In genomic region chr10:48608279-48608681, GRCh38 we compare ENCODE assay signal across 8 cellular contexts. TPM values are rescaled to one million over a fixed set of nuclear protein-coding genes. Genes with fewer than 3 reads are reported as not detected.
DNase-seq lines count a peak whose midpoint lies in the region; ATAC-seq and TF ChIP-seq lines count a peak whose summit lies in the region.

No MANE protein-coding gene starts in this region.

- CTCF ChIA-PET in Panc1 (lab: Charles Lee) = interaction anchor here (0.7 to 1.4 kb wide), 2 partner anchors 48 to 164 kb away, joined by 3 to 5 read pairs; no protein-coding TSS in a partner anchor

- intact Hi-C loops in Panc1 (cut with micrococcal nuclease; ENCODE audit: unreplicated experiment) = no loop called here
- intact Hi-C loops in colonic mucosa (cut with DNase I) = no loop called here

- peaks cover 2% of the 10 kb centered on the region; the same call in 1 of the 2 replicates for H3K36me3 ChIP-seq in Panc1 (ENCODE audit: control insufficient read depth, insufficient read depth, low read length)
- no peaks in the 10 kb centered on the region for H3K36me3 ChIP-seq in colonic mucosa

- no peaks in the 10 kb centered on the region for H3K4me1 ChIP-seq in Panc1 (ENCODE audit: control insufficient read depth, insufficient read depth, low read length)
- H3K4me1 ChIP-seq in colonic mucosa = peaks cover 9% of the 10 kb centered on the region

- peak; percentile 86 for TF ChIP-seq CTCF in Panc1 (IDR thresholded peaks at IDR 0.05)
- peak; percentile 60 for TF ChIP-seq CTCF in colonic mucosa (IDR thresholded peaks at IDR 0.05)

- peaks cover 11% of the 10 kb centered on the region for H3K27me3 ChIP-seq in Panc1 (ENCODE audit: control insufficient read depth, insufficient read depth, low read length)
- no peaks in the 10 kb centered on the region for H3K27me3 ChIP-seq in colonic mucosa

- H3K4me3 ChIP-seq in Panc1 (ENCODE audit: low read depth in 2 of 2, low read length in 2 of 2) (no peak overlapping the region), colonic mucosa (no peak overlapping the region)

- H3K27ac ChIP-seq in Panc1 (ENCODE audit: low read length) (no peak overlapping the region), colonic mucosa (no peak overlapping the region)

- DNase-seq in NCI-H2196 (lab: John Stamatoyannopoulos, UW; ENCODE audit: unreplicated experiment) (peak; percentile 34), NCI-H2196 treated with DMSO at 0.1 percent for 48 hours (lab: John Stamatoyannopoulos, UW; ENCODE audit: unreplicated experiment) (no peak), Panc1 (ENCODE audit: low read depth, low spot score) (peak; percentile 71), colonic mucosa (peak; percentile 49), myocyte (ENCODE audit: low read depth) (peak; percentile 66), hippocampal formation (lab: John Stamatoyannopoulos, UW) (no peak)

- in situ Hi-C loops in Panc1 (cut with HindIII; ENCODE audit: low pct_unique_long_range_greater_than_20kb, low sequenced_read_pairs) = no loop called here

- POLR2A ChIA-PET in Panc1 (lab: Charles Lee) = no interaction called here

- no TSS peak for BruUV-seq in Panc1 (replicated peaks; lab: Mats Ljungman, UMichigan)

- H3K9ac ChIP-seq in colonic mucosa (ENCODE audit: low read depth in 2 of 2, low read length in 2 of 2) = no peak overlapping the region

- no peaks in the 10 kb centered on the region for H3K9me3 ChIP-seq in Panc1 (ENCODE audit: control insufficient read depth, insufficient read depth, low read depth, low read length)
- no peaks in the 10 kb centered on the region for H3K9me3 ChIP-seq in colonic mucosa

- ATAC-seq in GM19351 (IDR thresholded peaks at IDR 0.05; ENCODE audit: unreplicated experiment) = peak; percentile 90
- ATAC-seq in HG03280 (IDR thresholded peaks at IDR 0.05; ENCODE audit: unreplicated experiment) = peak; percentile 87
- peak; percentile 74 for ATAC-seq in Panc1

RNA-seq across cellular contexts. Expression of gene ARHGAP22, which starts 3.4 kb away (rescaled TPM):
- total RNA-seq in Panc1 (2021; ENCODE audit: unreplicated experiment) (1.8 TPM), colonic mucosa (1 to 10 TPM in 1 of 2 donors, under 1 TPM in 1; 0.86 to 1.6 TPM), myocyte (42.8 and 46.6 TPM in 2 replicates)
- 1.1 TPM for polyA plus RNA-seq in Panc1 (2012; ENCODE audit: insufficient read length)
- polyA plus RNA-seq in myocyte (2012) = 54.3 TPM

Comparison
In these comparisons a context has a peak if more than half of its experiments do, and no peak if none do; other contexts are left out.
1. DNase-seq: peak in NCI-H2196 (single experiment), Panc1 (single experiment), colonic mucosa (single experiment) and myocyte (single experiment); none in NCI-H2196 treated with DMSO at 0.1 percent for 48 hours (single experiment) and hippocampal formation (0 of 2).
2. RNA of gene ARHGAP22, which starts 3.4 kb away (total RNA-seq): 42.8 to 46.6 TPM in myocyte; 1.8 TPM in Panc1 (single experiment) and 0.86 to 1.6 TPM in colonic mucosa; every median in the first group is over 10 times any median in the second.
3. Peak in every context shown above with its lines, with median percentiles within 50 percentile points of each other: ATAC-seq.